In the genomic region with DNA sequence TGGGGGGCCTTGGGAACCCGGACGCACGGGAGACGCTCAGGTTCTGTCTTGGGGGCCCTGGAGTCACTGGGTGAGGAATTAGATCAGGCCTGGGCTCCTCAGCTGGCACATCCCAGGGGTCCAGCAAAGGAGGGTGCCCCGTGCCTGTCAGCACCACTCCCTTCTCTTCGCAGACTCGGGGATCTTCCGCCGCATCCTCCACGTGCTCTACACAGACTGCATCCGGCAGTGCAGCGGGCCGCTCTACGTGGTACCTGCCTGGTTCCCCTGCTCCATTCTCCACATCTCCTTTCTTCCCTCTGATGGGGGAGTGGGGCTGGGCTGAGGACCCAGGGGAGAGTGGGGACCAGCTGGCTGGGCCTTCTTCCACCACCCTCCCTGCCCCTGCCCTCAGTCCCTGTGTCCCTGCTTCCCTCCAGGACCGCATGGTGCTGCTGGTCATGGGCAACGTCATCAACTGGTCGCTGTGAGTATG, we compare ENCODE assay signal across 3 cellular contexts.
TF ChIP-seq lines count a peak whose summit lies in the region.

No MANE protein-coding gene starts in this region.

TF ChIP-seq in SK-N-SH, 30 proteins besides CTCF, POLR2A, EP300 and RAD21:
- TF ChIP-seq EZH2phosphoT487 (IDR thresholded peaks at IDR 0.05; ENCODE audit: borderline replicate concordance, low read depth): no peak

TF ChIP-seq in SK-N-SH treated with all-trans-retinoic acid at 6 μM for 48 hours, 23 proteins besides CTCF, POLR2A, EP300 and RAD21:
- no peak for TF ChIP-seq ZNF565 (CRISPR knock-in tag; conservative IDR thresholded peaks at IDR 0.05; ENCODE audit: low read depth)
- TF ChIP-seq TCF4 (CRISPR knock-in tag; IDR thresholded peaks at IDR 0.05; ENCODE audit: borderline replicate concordance): no peak

TF ChIP-seq in H1, 55 proteins besides CTCF, POLR2A, EP300 and RAD21:
- TF ChIP-seq SP2 (IDR thresholded peaks at IDR 0.05; ENCODE audit: low read length) (no peak), BRCA1 (IDR thresholded peaks at IDR 0.05; ENCODE audit: low read depth, low read length) (no peak), SP1 (IDR thresholded peaks at IDR 0.05; ENCODE audit: low read depth, low read length) (no peak)
